Comparison of ENCODE assay signal across 8 cellular contexts in genomic region chr14:73491256-73491976, GRCh38. TPM values are rescaled to one million over a fixed set of nuclear protein-coding genes. Genes with fewer than 3 reads are reported as not detected.
DNase-seq lines count a peak whose midpoint lies in the region; ATAC-seq, FAIRE-seq and TF ChIP-seq lines count a peak whose summit lies in the region.

No MANE protein-coding gene starts in this region.

- in situ Hi-C loops in Caki2 (cut with HindIII; ENCODE audit: low pct_unique_long_range_greater_than_20kb, low sequenced_read_pairs): no loop called here

- H3K36me3 ChIP-seq in psoas muscle (ENCODE audit: insufficient read depth in 1 of 2, low read depth in 1 of 2) (peaks cover 0 to 19% of the 10 kb centered on the region in 2 donors), urinary bladder (ENCODE audit: insufficient read depth) (no peaks in the 10 kb centered on the region)

- H3K36me3 Mint-ChIP-seq in activated naive CD4-positive, alpha-beta T cell treated with anti-CD3 and anti-CD28 coated beads for 36 hours (ENCODE audit: low read depth): peaks cover 38% of the 10 kb centered on the region

- H3K4me3 ChIP-seq in psoas muscle (peak overlapping the region; percentile 80), urinary bladder (ENCODE audit: low read depth, low read length) (peak overlapping the region; percentile 77)

- WGBS in psoas muscle, 3 donors: 0 to 1% (median 0%) methylated on average over 44 to 90 of the region's 90 CpGs
- WGBS in urinary bladder: under 1% methylated on average over 90 of the region's 90 CpGs

- peaks cover 6% of the 10 kb centered on the region for H3K9me3 Mint-ChIP-seq in activated naive CD4-positive, alpha-beta T cell treated with anti-CD3 and anti-CD28 coated beads for 36 hours

- peak overlapping the region; percentile 78 for H3K4me3 Mint-ChIP-seq in activated naive CD4-positive, alpha-beta T cell treated with anti-CD3 and anti-CD28 coated beads for 36 hours

- peak overlapping the region; percentile 86 for H3K27ac ChIP-seq in RWPE1
- peak overlapping the region; percentile 79 for H3K27ac ChIP-seq in psoas muscle
- H3K27ac ChIP-seq in urinary bladder (ENCODE audit: low read depth): peak overlapping the region; percentile 49

- no peak overlapping the region for H3K27ac Mint-ChIP-seq in activated naive CD4-positive, alpha-beta T cell treated with anti-CD3 and anti-CD28 coated beads for 36 hours

- no peaks in the 10 kb centered on the region for H3K27me3 ChIP-seq in psoas muscle (ENCODE audit: insufficient read depth in 3 of 3, low read length in 2 of 3)

- POLR2A ChIA-PET in RWPE1 (lab: Yijun Ruan, JAX; ENCODE audit: low non-redundant PET): interaction anchor here (0.8 kb wide), 1 partner anchor 77 kb away, joined by 3 read pairs; no protein-coding TSS in a partner anchor

- H3K27me3 Mint-ChIP-seq in activated naive CD4-positive, alpha-beta T cell treated with anti-CD3 and anti-CD28 coated beads for 36 hours (ENCODE audit: low read depth): no peaks in the 10 kb centered on the region

- peak; percentile 71 for DNase-seq in Caki2 (ENCODE audit: low read depth)
- DNase-seq in HTR-8/SVneo (ENCODE audit: insufficient read length, low spot score): peak; percentile 56
- DNase-seq in RWPE1 (ENCODE audit: low spot score): peak; percentile 80
- DNase-seq in activated naive CD4-positive, alpha-beta T cell treated with anti-CD3 and anti-CD28 coated beads for 36 hours: peak; percentile 74
- DNase-seq in Right ventricle myocardium superior: peak; percentile 75
- DNase-seq in psoas muscle: peak; percentile 64 to 76

- H3K4me1 ChIP-seq in psoas muscle (peaks cover 18% of the 10 kb centered on the region), urinary bladder (ENCODE audit: insufficient read depth) (no peaks in the 10 kb centered on the region)

- intact Hi-C loops in activated naive CD4-positive, alpha-beta T cell treated with anti-CD3 and anti-CD28 coated beads for 36 hours (cut with micrococcal nuclease): loop anchor here (1.0 to 5.0 kb wide), 5 partner anchors 33 to 564 kb away; partner anchors contain the start of genes DCAF4 and NUMB
- intact Hi-C loops in Right ventricle myocardium superior (cut with DNase I) (no loop called here), psoas muscle (cut with DNase I) (loop anchor here in 1 of 2 donors (5.0 kb wide), 1 partner anchor 121 kb away; the partner anchor contains the start of gene ACOT6)

- H3K9me3 ChIP-seq in psoas muscle: no peaks in the 10 kb centered on the region

- FAIRE-seq in HTR-8/SVneo (lab: Jason Lieb, UNC): peak; percentile 95

- CTCF ChIA-PET in RWPE1 (lab: Yijun Ruan, JAX): interaction anchor here (0.6 to 0.7 kb wide), 2 partner anchors 17 to 19 kb away, joined by 4 to 9 read pairs; no protein-coding TSS in a partner anchor
- CTCF ChIA-PET in activated naive CD4-positive, alpha-beta T cell treated with anti-CD3 and anti-CD28 coated beads for 36 hours (lab: Charles Lee): interaction anchor here (0.5 to 1.5 kb wide), 4 partner anchors 18 to 196 kb away, joined by 4 to 5 read pairs (median 4); no protein-coding TSS in a partner anchor

- peaks cover 42% of the 10 kb centered on the region for H3K4me1 Mint-ChIP-seq in activated naive CD4-positive, alpha-beta T cell treated with anti-CD3 and anti-CD28 coated beads for 36 hours (ENCODE audit: low read depth)

- TF ChIP-seq CTCF in RWPE1 (conservative IDR thresholded peaks at IDR 0.05; ENCODE audit: low read depth): no peak
- no peak for TF ChIP-seq CTCF in psoas muscle (IDR thresholded peaks at IDR 0.05)

- ATAC-seq in GM21360 (IDR thresholded peaks at IDR 0.05; ENCODE audit: unreplicated experiment) (peak; percentile 44), Right ventricle myocardium superior (ENCODE audit: poor library complexity) (peak; percentile 64), psoas muscle (peak; percentile 65 to 71 (median 68))

RNA-seq across cellular contexts. Expression of gene RIOX1, which starts 0.7 kb away (rescaled TPM):
- 11.5 and 21.1 TPM in 2 replicates for total RNA-seq in Caki2 (2014; rRNA removed; shearing (Covaris generic); ENCODE audit: low replicate concordance)
- 1 to 10 TPM; 8.1 to 8.9 TPM for total RNA-seq in activated naive CD4-positive, alpha-beta T cell treated with anti-CD3 and anti-CD28 coated beads for 36 hours
- 7.1 TPM for total RNA-seq in Right ventricle myocardium superior
- total RNA-seq in psoas muscle: 1 to 10 TPM; 3.9 to 5.7 (median 5.7) TPM
- polyA plus RNA-seq in psoas muscle: 1 to 10 TPM; 3.5 to 4.0 (median 3.8) TPM
- 9.9 TPM for total RNA-seq in urinary bladder
- polyA plus RNA-seq in urinary bladder: 9.7 TPM

RNA-seq across cellular contexts. Expression of gene NUMB, which starts 33.1 kb away (rescaled TPM):
- total RNA-seq in Caki2 (2014; rRNA removed; shearing (Covaris generic); ENCODE audit: low replicate concordance): 15.0 and 24.9 TPM in 2 replicates
- total RNA-seq in activated naive CD4-positive, alpha-beta T cell treated with anti-CD3 and anti-CD28 coated beads for 36 hours: 10 to 100 TPM; 24.2 to 26.4 TPM
- total RNA-seq in Right ventricle myocardium superior (37.2 TPM), psoas muscle (10 to 100 TPM; 21.8 to 26.4 (median 25.2) TPM), urinary bladder (57.9 TPM)
- polyA plus RNA-seq in psoas muscle (10 to 100 TPM; 12.5 to 25.9 (median 17.3) TPM), urinary bladder (52.3 TPM)

RNA-seq across cellular contexts. Expression of gene ACOT1, which starts 45.5 kb away (rescaled TPM):
- total RNA-seq in Caki2 (2014; rRNA removed; shearing (Covaris generic); ENCODE audit: low replicate concordance): not detected in 2 replicates
- total RNA-seq in activated naive CD4-positive, alpha-beta T cell treated with anti-CD3 and anti-CD28 coated beads for 36 hours: under 1 TPM; 0.72 to 0.79 TPM
- 27.4 TPM for total RNA-seq in Right ventricle myocardium superior
- 10 to 100 TPM in 2 of 4 donors, 1 to 10 TPM in 2; 3.1 to 19.5 (median 10.5) TPM for total RNA-seq in psoas muscle
- polyA plus RNA-seq in psoas muscle: 10 to 100 TPM in 1 of 3 donors, 1 to 10 TPM in 2; 6.1 to 12.9 (median 7.4) TPM
- 1.7 TPM for total RNA-seq in urinary bladder
- 12.0 TPM for polyA plus RNA-seq in urinary bladder

Comparison
In these comparisons a context has a peak if more than half of its experiments do, and no peak if none do; other contexts are left out.
1. Peak in every context shown above with its lines: DNase-seq, ATAC-seq, H3K4me3 ChIP-seq and H3K27ac ChIP-seq.